7 cellular contexts compared by ENCODE assay signal in genomic region chr5:52204310-52204709, GRCh38.
"Had no signal": no experiment of that assay in that cellular context is flagged by ENCODE, and none has a peak within 500 bp of the region (broad histone marks: within the 10 kb centered on the region; RNA-seq: fewer than 3 reads in every experiment).

No MANE protein-coding gene starts in this region.

- H3K27ac ChIP-seq: HL-60 had no signal

- H3K4me3 ChIP-seq: K562 had no signal

- ATAC-seq: K562 had no signal

- H3K27me3 Mint-ChIP-seq: IgD-negative memory B cell had no signal

- H3K36me3 Mint-ChIP-seq: IgD-negative memory B cell had no signal

- H3K27ac Mint-ChIP-seq: IgD-negative memory B cell had no signal

- DNase-seq: IMR-90, KBM-7, KG1 had no signal

- H3K4me3 Mint-ChIP-seq: IgD-negative memory B cell had no signal

- FAIRE-seq: HTR-8/SVneo, K562 had no signal

- H3K4me1 Mint-ChIP-seq: IgD-negative memory B cell had no signal
